ENCODE assay signal across 8 cellular contexts in genomic region chr19:38898788-38899446, GRCh38. TPM values are rescaled to one million over a fixed set of nuclear protein-coding genes. Genes with fewer than 3 reads are reported as not detected.
DNase-seq lines count a peak whose midpoint lies in the region; ATAC-seq and TF ChIP-seq lines count a peak whose summit lies in the region.

No MANE protein-coding gene starts in this region.

- peaks cover 30% of the 10 kb centered on the region for H3K4me1 Mint-ChIP-seq in activated CD4-positive, alpha-beta memory T cell treated with anti-CD3 and anti-CD28 coated beads for 36 hours (ENCODE audit: low read depth)
- peaks cover 17% of the 10 kb centered on the region for H3K4me1 Mint-ChIP-seq in glutamatergic neuron (ENCODE audit: low read depth, unreplicated experiment)

- POLR2A ChIA-PET in activated CD4-positive, alpha-beta memory T cell treated with anti-CD3 and anti-CD28 coated beads for 36 hours (lab: Charles Lee): no interaction called here

- intact Hi-C loops in Right ventricle myocardium superior (cut with DNase I) (no loop called here), cardiac septum (cut with DNase I) (loop anchor here (2.0 to 5.0 kb wide), 2 partner anchors 32 to 47 kb away; partner anchors contain the start of genes MRPS12 and SARS2)
- intact Hi-C loops in activated CD4-positive, alpha-beta memory T cell treated with anti-CD3 and anti-CD28 coated beads for 36 hours (cut with micrococcal nuclease): loop anchor here (1.0 to 2.0 kb wide), 3 partner anchors 31 to 68 kb away; partner anchors contain the start of genes ECH1, MRPS12 and SARS2

- no peaks in the 10 kb centered on the region for H3K9me3 Mint-ChIP-seq in activated CD4-positive, alpha-beta memory T cell treated with anti-CD3 and anti-CD28 coated beads for 36 hours
- H3K9me3 Mint-ChIP-seq in glutamatergic neuron (ENCODE audit: unreplicated experiment): peaks cover 11% of the 10 kb centered on the region

- CTCF ChIA-PET in activated CD4-positive, alpha-beta memory T cell treated with anti-CD3 and anti-CD28 coated beads for 36 hours (lab: Charles Lee): interaction anchor here (0.7 to 2.5 kb wide), 2 partner anchors 11 to 31 kb away, joined by 3 to 12 read pairs; partner anchors contain the start of genes MRPS12 and SARS2

- DNase-seq in Right ventricle myocardium superior (peak; percentile 50), cardiac septum (ENCODE audit: low spot score) (no peak), glutamatergic neuron (no peak), retina (peak; percentile 20), NCI-H345 treated with DMSO at 0.1 percent for 48 hours (lab: John Stamatoyannopoulos, UW; ENCODE audit: unreplicated experiment) (no peak)
- DNase-seq in activated CD4-positive, alpha-beta memory T cell treated with anti-CD3 and anti-CD28 coated beads for 36 hours: no peak
- no peak for DNase-seq in activated CD4-positive, alpha-beta T cell treated with anti-CD3 and anti-CD28 coated beads, Interleukin-2, amount 50 U/mL, for 1 hour

- ATAC-seq in Right ventricle myocardium superior (ENCODE audit: poor library complexity): no peak
- ATAC-seq in HG03460 (IDR thresholded peaks at IDR 0.05; ENCODE audit: unreplicated experiment): no peak

- peak overlapping the region; percentile 95 for H3K4me3 Mint-ChIP-seq in activated CD4-positive, alpha-beta memory T cell treated with anti-CD3 and anti-CD28 coated beads for 36 hours
- peak overlapping the region; percentile 93 for H3K4me3 Mint-ChIP-seq in glutamatergic neuron (ENCODE audit: unreplicated experiment)

- TF ChIP-seq CTCF in glutamatergic neuron (IDR thresholded peaks at IDR 0.05; ENCODE audit: partially characterized antibody, unreplicated experiment): no peak

- no peaks in the 10 kb centered on the region for H3K27me3 Mint-ChIP-seq in activated CD4-positive, alpha-beta memory T cell treated with anti-CD3 and anti-CD28 coated beads for 36 hours
- H3K27me3 Mint-ChIP-seq in glutamatergic neuron (ENCODE audit: unreplicated experiment): peaks cover 8% of the 10 kb centered on the region

- peaks cover 6% of the 10 kb centered on the region for H3K36me3 Mint-ChIP-seq in activated CD4-positive, alpha-beta memory T cell treated with anti-CD3 and anti-CD28 coated beads for 36 hours
- no peaks in the 10 kb centered on the region for H3K36me3 Mint-ChIP-seq in glutamatergic neuron (ENCODE audit: unreplicated experiment)

- peak overlapping the region; percentile 87 for H3K27ac Mint-ChIP-seq in activated CD4-positive, alpha-beta memory T cell treated with anti-CD3 and anti-CD28 coated beads for 36 hours
- H3K27ac Mint-ChIP-seq in glutamatergic neuron (ENCODE audit: unreplicated experiment): peak overlapping the region; percentile 45

RNA-seq across cellular contexts. Expression of gene SIRT2, which starts 0.5 kb away (rescaled TPM):
- total RNA-seq in Right ventricle myocardium superior (96.2 TPM), cardiac septum (49.6 TPM), glutamatergic neuron (ENCODE audit: unreplicated experiment) (91.3 TPM)
- 10 to 100 TPM; 23.5 to 24.6 TPM for total RNA-seq in activated CD4-positive, alpha-beta memory T cell treated with anti-CD3 and anti-CD28 coated beads for 36 hours

RNA-seq across cellular contexts. Expression of gene NFKBIB, which starts 0.9 kb away (rescaled TPM):
- total RNA-seq in Right ventricle myocardium superior (14.5 TPM), cardiac septum (22.0 TPM), glutamatergic neuron (ENCODE audit: unreplicated experiment) (12.8 TPM)
- total RNA-seq in activated CD4-positive, alpha-beta memory T cell treated with anti-CD3 and anti-CD28 coated beads for 36 hours: 10 to 100 TPM; 49.6 to 53.4 TPM

RNA-seq across cellular contexts. Expression of gene CCER2, which starts 13.1 kb away (rescaled TPM):
- total RNA-seq in Right ventricle myocardium superior (not detected), cardiac septum (not detected), glutamatergic neuron (ENCODE audit: unreplicated experiment) (51.1 TPM)
- total RNA-seq in activated CD4-positive, alpha-beta memory T cell treated with anti-CD3 and anti-CD28 coated beads for 36 hours: under 1 TPM; 0.33 to 0.36 TPM

RNA-seq across cellular contexts. Expression of gene RINL, which starts 20.8 kb away (rescaled TPM):
- 6.3 TPM for total RNA-seq in Right ventricle myocardium superior
- total RNA-seq in cardiac septum: 2.0 TPM
- 10 to 100 TPM; 92.6 to 100.0 TPM for total RNA-seq in activated CD4-positive, alpha-beta memory T cell treated with anti-CD3 and anti-CD28 coated beads for 36 hours
- 2.7 TPM for total RNA-seq in glutamatergic neuron (ENCODE audit: unreplicated experiment)

RNA-seq across cellular contexts. Expression of gene SARS2, which starts 31.6 kb away (rescaled TPM):
- total RNA-seq in Right ventricle myocardium superior (14.5 TPM), cardiac septum (12.6 TPM), glutamatergic neuron (ENCODE audit: unreplicated experiment) (49.2 TPM)
- 10 to 100 TPM; 33.7 to 39.6 TPM for total RNA-seq in activated CD4-positive, alpha-beta memory T cell treated with anti-CD3 and anti-CD28 coated beads for 36 hours

Comparison
In these comparisons a context has a peak if more than half of its experiments do, and no peak if none do; other contexts are left out.
1. DNase-seq: peak in Right ventricle myocardium superior (single experiment) and retina (single experiment); none in cardiac septum (single experiment), activated CD4-positive, alpha-beta memory T cell treated with anti-CD3 and anti-CD28 coated beads for 36 hours (single experiment), glutamatergic neuron (single experiment), NCI-H345 treated with DMSO at 0.1 percent for 48 hours (single experiment) and activated CD4-positive, alpha-beta T cell treated with anti-CD3 and anti-CD28 coated beads, Interleukin-2, amount 50 U/mL, for 1 hour (single experiment).
2. RNA of gene CCER2, which starts 13.1 kb away (total RNA-seq): 51.1 TPM in glutamatergic neuron (single experiment); 0.33 to 0.36 TPM in activated CD4-positive, alpha-beta memory T cell treated with anti-CD3 and anti-CD28 coated beads for 36 hours, not detected in Right ventricle myocardium superior (single experiment) and not detected in cardiac septum (single experiment); every median in the first group is over 10 times any median in the second.